In the genomic region with DNA sequence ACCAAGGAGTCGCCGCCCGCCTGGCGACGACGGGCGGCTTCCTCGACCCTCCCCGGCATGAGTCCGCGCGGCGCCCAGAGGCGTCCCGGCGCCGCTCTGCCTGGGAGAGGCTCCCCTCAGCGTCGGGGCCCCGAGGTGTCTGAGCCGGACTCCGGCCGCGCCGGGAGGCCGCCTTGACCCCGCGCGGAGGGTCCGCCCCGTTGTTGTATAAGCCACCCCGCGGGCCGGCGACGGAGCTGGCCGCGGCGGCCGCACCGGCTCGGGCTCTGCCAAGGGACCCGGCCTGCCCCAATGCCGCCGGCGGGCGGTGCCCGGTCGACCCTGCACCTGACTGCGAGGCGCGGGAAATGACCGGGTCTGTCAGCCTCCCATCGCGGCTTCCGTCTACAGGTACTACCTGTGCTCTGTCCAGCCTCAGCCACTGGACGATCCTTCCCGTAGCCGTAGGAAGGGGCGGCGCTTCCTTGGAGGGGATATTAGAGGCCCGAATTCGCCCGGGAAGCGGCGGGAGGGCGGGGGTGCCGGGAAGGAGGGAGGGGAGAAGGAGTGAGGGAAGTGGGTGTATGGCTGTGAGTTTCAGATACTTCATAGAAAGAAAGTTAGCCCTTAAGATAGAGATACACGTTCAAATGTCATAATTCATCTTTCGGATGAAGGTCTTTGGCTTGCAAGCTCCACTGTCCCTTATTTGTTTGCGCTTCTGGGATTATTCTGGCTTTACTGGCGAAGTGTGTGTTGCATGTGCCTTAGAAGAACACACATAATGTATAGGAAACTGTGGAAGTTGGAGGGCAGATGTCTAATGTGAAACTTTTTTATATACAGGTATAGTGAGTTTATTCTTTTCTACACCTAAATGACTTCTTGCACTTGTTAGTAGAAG, we compare ENCODE assay signal across 1 cellular context.
TF ChIP-seq lines count a peak whose summit lies in the region.

No MANE protein-coding gene starts in this region.

TF ChIP-seq in HepG2, 621 proteins besides CTCF, POLR2A, EP300 and RAD21 (continued from another document):
- TF ChIP-seq, protein P1, sequence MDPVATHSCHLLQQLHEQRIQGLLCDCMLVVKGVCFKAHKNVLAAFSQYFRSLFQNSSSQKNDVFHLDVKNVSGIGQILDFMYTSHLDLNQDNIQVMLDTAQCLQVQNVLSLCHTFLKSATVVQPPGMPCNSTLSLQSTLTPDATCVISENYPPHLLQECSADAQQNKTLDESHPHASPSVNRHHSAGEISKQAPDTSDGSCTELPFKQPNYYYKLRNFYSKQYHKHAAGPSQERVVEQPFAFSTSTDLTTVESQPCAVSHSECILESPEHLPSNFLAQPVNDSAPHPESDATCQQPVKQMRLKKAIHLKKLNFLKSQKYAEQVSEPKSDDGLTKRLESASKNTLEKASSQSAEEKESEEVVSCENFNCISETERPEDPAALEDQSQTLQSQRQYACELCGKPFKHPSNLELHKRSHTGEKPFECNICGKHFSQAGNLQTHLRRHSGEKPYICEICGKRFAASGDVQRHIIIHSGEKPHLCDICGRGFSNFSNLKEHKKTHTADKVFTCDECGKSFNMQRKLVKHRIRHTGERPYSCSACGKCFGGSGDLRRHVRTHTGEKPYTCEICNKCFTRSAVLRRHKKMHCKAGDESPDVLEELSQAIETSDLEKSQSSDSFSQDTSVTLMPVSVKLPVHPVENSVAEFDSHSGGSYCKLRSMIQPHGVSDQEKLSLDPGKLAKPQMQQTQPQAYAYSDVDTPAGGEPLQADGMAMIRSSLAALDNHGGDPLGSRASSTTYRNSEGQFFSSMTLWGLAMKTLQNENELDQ (CRISPR knock-in tag; IDR thresholded peaks at IDR 0.05; ENCODE audit: borderline replicate concordance): no peak
